Comparison of ENCODE assay signal across 1 cellular context in genomic region chr6:126308367-126308766, GRCh38.
TF ChIP-seq lines count a peak whose summit lies in the region.

No MANE protein-coding gene starts in this region.

TF ChIP-seq in IMR-90, 13 proteins besides CTCF, POLR2A, EP300 and RAD21:
- TF ChIP-seq USF2 (IDR thresholded peaks at IDR 0.05; ENCODE audit: low read depth, low read length) (no peak), BHLHE40 (IDR thresholded peaks at IDR 0.05; ENCODE audit: low read depth, low read length) (no peak), CEBPB (IDR thresholded peaks at IDR 0.05; ENCODE audit: low read depth, low read length) (peak; percentile 47; the same call in 1 of the 2 replicates), FOS (IDR thresholded peaks at IDR 0.05; ENCODE audit: low read depth, low read length) (no peak)
